Comparison of ENCODE assay signal across 16 cellular contexts in the genomic region with DNA sequence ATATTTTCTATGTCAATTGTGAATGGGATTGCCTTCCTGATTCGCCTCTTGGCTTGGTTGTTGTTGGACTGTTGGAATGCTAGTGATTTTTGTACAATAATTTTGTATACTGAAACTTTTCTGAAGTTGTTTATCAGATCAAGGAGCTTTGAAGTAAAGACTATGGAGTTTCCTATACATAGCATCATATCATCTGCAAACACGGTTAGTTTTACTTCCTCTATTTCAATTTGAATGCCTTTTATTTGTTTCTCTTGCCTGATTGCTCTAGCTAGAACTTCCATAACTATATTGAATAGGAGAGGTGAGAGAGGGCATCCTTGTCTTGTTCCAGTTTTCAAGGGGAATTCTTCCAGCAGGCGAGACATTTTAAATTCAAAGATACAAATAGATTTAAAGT.
"Had no signal": no experiment of that assay in that cellular context is flagged by ENCODE, and none has a peak within 500 bp of the region (broad histone marks: within the 10 kb centered on the region; RNA-seq: fewer than 3 reads in every experiment).

No MANE protein-coding gene starts in this region.

- DNase-seq: activated B cell treated with CpG ODN at 0.5 μM for 24 hours; activated CD4-positive, alpha-beta memory T cell treated with anti-CD3 and anti-CD28 coated beads for 36 hours; activated CD4-positive, alpha-beta T cell treated with anti-CD3 and anti-CD28 coated beads for 4 hours; activated naive CD8-positive, alpha-beta T cell treated with anti-CD3 and anti-CD28 coated beads for 36 hours; activated T-cell treated with anti-CD3 and anti-CD28 coated beads for 4 hours; amniotic stem cell; effector CD4-positive, alpha-beta T cell; occipital lobe; posterior cingulate gyrus; sigmoid colon; stimulated activated CD4-positive, alpha-beta T cell treated with anti-CD3 and anti-CD28 coated beads, Interleukin-4, amount 100 ng/mL, for 24 hours; upper lobe of left lung had no signal

- H3K4me3 ChIP-seq: gastroesophageal sphincter, sigmoid colon, thoracic aorta, upper lobe of left lung had no signal

- H3K27ac ChIP-seq: gastroesophageal sphincter, sigmoid colon, thoracic aorta, upper lobe of left lung had no signal

- H3K4me1 ChIP-seq: gastroesophageal sphincter, upper lobe of left lung had no signal

- H3K9me3 ChIP-seq: thoracic aorta, upper lobe of left lung had no signal

- H3K36me3 ChIP-seq: gastroesophageal sphincter, sigmoid colon, thoracic aorta, upper lobe of left lung had no signal

- ATAC-seq: esophagus mucosa; gastroesophageal sphincter; stimulated activated effector memory CD8-positive, alpha-beta T cell treated with anti-CD3 and anti-CD28 coated beads, Interleukin-12 subunit alpha, Interleukin-12 subunit beta, amount 100 ng/mL, for 72 hours had no signal
